Comparison of ENCODE assay signal across 8 cellular contexts in the genomic region with DNA sequence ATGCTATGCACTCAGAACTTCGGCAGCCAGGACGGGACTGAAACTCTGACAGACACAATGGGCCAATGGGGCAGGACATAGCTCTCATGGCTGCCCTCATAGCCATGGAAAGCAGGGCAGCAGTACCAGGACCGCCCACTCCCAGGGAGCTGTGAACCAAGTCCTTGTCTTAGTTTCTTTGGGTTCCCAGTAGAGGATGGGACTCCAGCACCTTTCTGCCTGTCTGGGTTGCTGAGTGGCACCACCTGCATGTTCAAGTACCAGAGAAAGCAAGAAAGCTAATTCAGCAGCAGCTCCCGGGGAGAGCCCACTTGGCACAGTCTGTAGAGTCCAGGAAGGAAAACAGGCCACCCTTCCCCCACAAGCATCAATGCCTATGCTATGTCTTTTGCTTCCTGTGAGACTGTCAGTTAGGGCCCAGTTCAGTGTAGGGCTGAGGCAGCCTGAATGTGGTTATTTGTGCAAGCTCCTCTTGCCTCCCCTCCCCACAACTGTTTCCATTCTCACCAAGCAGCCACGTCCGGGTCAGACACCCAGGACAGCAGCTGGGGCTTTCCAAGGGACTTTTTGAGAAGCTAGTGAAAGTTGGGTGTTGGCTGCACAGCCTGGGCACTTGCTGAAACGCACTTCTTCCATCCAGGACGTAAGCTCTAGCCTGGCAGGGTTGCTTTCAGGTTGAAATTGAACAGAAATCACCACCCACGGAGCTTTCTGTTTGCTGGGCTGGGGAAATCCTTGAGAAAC. TPM values are rescaled to one million over a fixed set of nuclear protein-coding genes. Genes with fewer than 3 reads are reported as not detected.
DNase-seq lines count a peak whose midpoint lies in the region; ATAC-seq and TF ChIP-seq lines count a peak whose summit lies in the region.

No MANE protein-coding gene starts in this region.

- ATAC-seq in GM18861 (IDR thresholded peaks at IDR 0.05; ENCODE audit: unreplicated experiment) (peak; percentile 77), HG02981 (IDR thresholded peaks at IDR 0.05; ENCODE audit: unreplicated experiment) (peak; percentile 93)
- ATAC-seq in activated naive CD4-positive, alpha-beta T cell treated with anti-CD3 and anti-CD28 coated beads, Interleukin-2, amount 50 U/mL, for 72 hours: peak; percentile 87 to 89

- H3K36me3 Mint-ChIP-seq in activated naive CD4-positive, alpha-beta T cell treated with anti-CD3 and anti-CD28 coated beads, Interleukin-2, amount 50 U/mL, for 72 hours: peaks cover 87 to 92% of the 10 kb centered on the region in 2 donors
- H3K36me3 Mint-ChIP-seq in endothelial cell (ENCODE audit: low read depth, unreplicated experiment): peaks cover 26% of the 10 kb centered on the region

- peaks cover 28% of the 10 kb centered on the region for H3K4me1 Mint-ChIP-seq in endothelial cell (ENCODE audit: unreplicated experiment)

- H3K4me3 Mint-ChIP-seq in endothelial cell (ENCODE audit: unreplicated experiment): no peak overlapping the region

- no peak for TF ChIP-seq CTCF in endothelial cell (IDR thresholded peaks at IDR 0.05; ENCODE audit: unreplicated experiment)

- no peaks in the 10 kb centered on the region for H3K27me3 Mint-ChIP-seq in endothelial cell (ENCODE audit: unreplicated experiment)

- no peaks in the 10 kb centered on the region for H3K9me3 Mint-ChIP-seq in activated naive CD4-positive, alpha-beta T cell treated with anti-CD3 and anti-CD28 coated beads, Interleukin-2, amount 50 U/mL, for 72 hours
- H3K9me3 Mint-ChIP-seq in endothelial cell (ENCODE audit: unreplicated experiment): no peaks in the 10 kb centered on the region

- H3K27ac Mint-ChIP-seq in activated naive CD4-positive, alpha-beta T cell treated with anti-CD3 and anti-CD28 coated beads, Interleukin-2, amount 50 U/mL, for 72 hours: peak overlapping the region; percentile 95 to 100
- H3K27ac Mint-ChIP-seq in endothelial cell (ENCODE audit: unreplicated experiment): no peak overlapping the region

- DNase-seq in SIG-M5 (lab: John Stamatoyannopoulos, UW) (peak; percentile 83), renal cortical epithelial cell (ENCODE audit: low read depth) (peak; percentile 19), NCI-H187 treated with DMSO at 0.1 percent for 48 hours (lab: John Stamatoyannopoulos, UW) (no peak), NCI-H1417 (lab: John Stamatoyannopoulos, UW) (no peak), endothelial cell (ENCODE audit: low spot score) (no peak)
- peak; percentile 83 to 94 for DNase-seq in activated naive CD4-positive, alpha-beta T cell treated with anti-CD3 and anti-CD28 coated beads, Interleukin-2, amount 50 U/mL, for 72 hours (ENCODE audit: low spot score in 2 of 2)

RNA-seq across cellular contexts. Expression of a gene that starts 7.8 kb away (rescaled TPM):
- 100 to 1,000 TPM; 105 to 141 TPM for total RNA-seq in activated naive CD4-positive, alpha-beta T cell treated with anti-CD3 and anti-CD28 coated beads, Interleukin-2, amount 50 U/mL, for 72 hours
- total RNA-seq in renal cortical epithelial cell (53.8 and 85.3 TPM in 2 replicates), endothelial cell (ENCODE audit: unreplicated experiment) (150 TPM)

RNA-seq across cellular contexts. Expression of a gene that starts 15.6 kb away (rescaled TPM):
- 100 to 1,000 TPM in 1 of 2 donors, 10 to 100 TPM in 1; 19.2 to 123 TPM for total RNA-seq in activated naive CD4-positive, alpha-beta T cell treated with anti-CD3 and anti-CD28 coated beads, Interleukin-2, amount 50 U/mL, for 72 hours
- total RNA-seq in renal cortical epithelial cell (0.17 and 6.1 TPM in 2 replicates), endothelial cell (ENCODE audit: unreplicated experiment) (1.3 TPM)

Comparison
In these comparisons a context has a peak if more than half of its experiments do, and no peak if none do; other contexts are left out.
1. DNase-seq: peak in SIG-M5 (single experiment), activated naive CD4-positive, alpha-beta T cell treated with anti-CD3 and anti-CD28 coated beads, Interleukin-2, amount 50 U/mL, for 72 hours (2 of 2) and renal cortical epithelial cell (single experiment); none in NCI-H187 treated with DMSO at 0.1 percent for 48 hours (single experiment), NCI-H1417 (0 of 3) and endothelial cell (single experiment).
2. Peak in every context shown above with its lines, with median percentiles within 50 percentile points of each other: ATAC-seq.